17 cellular contexts compared by ENCODE assay signal in the genomic region with DNA sequence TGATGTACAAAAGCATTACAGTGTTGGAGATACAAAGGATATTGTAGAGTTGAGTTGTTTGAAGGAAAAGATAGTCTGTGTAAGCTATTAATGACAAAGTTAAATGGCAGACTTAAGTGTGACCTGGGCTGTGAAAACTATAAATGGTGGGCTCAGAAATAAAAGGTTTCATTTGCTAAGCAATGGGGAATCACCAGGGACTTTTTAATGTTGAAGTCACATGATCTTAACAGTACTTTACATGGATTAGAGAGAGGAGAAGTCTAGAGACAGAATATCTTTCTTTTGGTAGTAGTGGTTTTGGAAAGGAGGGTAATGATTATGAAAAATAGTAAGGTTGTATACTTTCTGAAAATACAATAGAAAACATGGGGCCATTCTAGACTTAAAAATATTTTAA.
DNase-seq lines count a peak whose midpoint lies in the region; ATAC-seq and TF ChIP-seq lines count a peak whose summit lies in the region.
"Had no signal": no experiment of that assay in that cellular context is flagged by ENCODE, and none has a peak within 500 bp of the region (broad histone marks: within the 10 kb centered on the region; RNA-seq: fewer than 3 reads in every experiment).

No MANE protein-coding gene starts in this region.

- no peaks in the 10 kb centered on the region for H3K27me3 Mint-ChIP-seq in stimulated activated naive CD8-positive, alpha-beta T cell treated with anti-CD3 and anti-CD28 coated beads, Interleukin-15, Interleukin-2, amounts not matched to agents 100 ng/mL and 50 ng/mL, for 24 hours
- no peaks in the 10 kb centered on the region for H3K27me3 Mint-ChIP-seq in effector memory CD8-positive, alpha-beta T cell

- peaks cover 19% of the 10 kb centered on the region for H3K4me1 Mint-ChIP-seq in stimulated activated naive CD8-positive, alpha-beta T cell treated with anti-CD3 and anti-CD28 coated beads, Interleukin-15, Interleukin-2, amounts not matched to agents 100 ng/mL and 50 ng/mL, for 24 hours (ENCODE audit: low read depth)
- peaks cover 8 to 26% of the 10 kb centered on the region in 2 donors for H3K4me1 Mint-ChIP-seq in effector memory CD8-positive, alpha-beta T cell (ENCODE audit: low read depth in 2 of 2)

- no peaks in the 10 kb centered on the region for H3K9me3 Mint-ChIP-seq in stimulated activated naive CD8-positive, alpha-beta T cell treated with anti-CD3 and anti-CD28 coated beads, Interleukin-15, Interleukin-2, amounts not matched to agents 100 ng/mL and 50 ng/mL, for 24 hours
- H3K9me3 Mint-ChIP-seq in effector memory CD8-positive, alpha-beta T cell, result no peaks in the 10 kb centered on the region

- no peak overlapping the region for H3K4me3 Mint-ChIP-seq in stimulated activated naive CD8-positive, alpha-beta T cell treated with anti-CD3 and anti-CD28 coated beads, Interleukin-15, Interleukin-2, amounts not matched to agents 100 ng/mL and 50 ng/mL, for 24 hours
- H3K4me3 Mint-ChIP-seq in effector memory CD8-positive, alpha-beta T cell, result no peak overlapping the region

- peaks cover 5% of the 10 kb centered on the region; the same call in 1 of the 2 replicates for H3K79me2 ChIP-seq in PC-3 (ENCODE audit: low read length)

- no peak for TF ChIP-seq CTCF in PC-3 (conservative IDR thresholded peaks at IDR 0.05; ENCODE audit: low read depth, low read length)

- no peaks in the 10 kb centered on the region for H3K4me1 ChIP-seq in PC-3 (ENCODE audit: insufficient read depth, low read length)

- no peaks in the 10 kb centered on the region for H3F3A ChIP-seq in PC-3 (ENCODE audit: low read length, unreplicated experiment)

- H3K9ac ChIP-seq in PC-3 (ENCODE audit: low read length), result no peak overlapping the region

- peak overlapping the region; percentile 80 for H3K27ac Mint-ChIP-seq in stimulated activated naive CD8-positive, alpha-beta T cell treated with anti-CD3 and anti-CD28 coated beads, Interleukin-15, Interleukin-2, amounts not matched to agents 100 ng/mL and 50 ng/mL, for 24 hours
- H3K27ac Mint-ChIP-seq in effector memory CD8-positive, alpha-beta T cell, result peak overlapping the region; percentile 26 to 51

- H2AFZ ChIP-seq in PC-3 (ENCODE audit: low read length), result no peak overlapping the region

- no TSS peak for BruUV-seq in PC-3 (replicated peaks; lab: Mats Ljungman, UMichigan)

- CTCF ChIA-PET in PC-3 (lab: Charles Lee), result interaction anchor here (1.1 kb wide), 1 partner anchor 124 kb away, joined by 8 read pairs; no protein-coding TSS in a partner anchor

- H3K36me3 ChIP-seq in PC-3 (ENCODE audit: low read depth, low read length), result peaks cover 4% of the 10 kb centered on the region; the same call in 1 of the 2 replicates

- H3K27ac ChIP-seq in PC-3 (ENCODE audit: low read length), result no peak overlapping the region
- H3K27ac ChIP-seq: gastrocnemius medialis, VCaP had no signal

- intact Hi-C loops in PC-3 (cut with micrococcal nuclease), result no loop called here

- no peak overlapping the region for H3K4me2 ChIP-seq in PC-3 (ENCODE audit: low read length)

- POLR2A ChIA-PET in PC-3 (lab: Charles Lee; ENCODE audit: unreplicated experiment), result no interaction called here

- peaks cover 58% of the 10 kb centered on the region for H3K36me3 Mint-ChIP-seq in stimulated activated naive CD8-positive, alpha-beta T cell treated with anti-CD3 and anti-CD28 coated beads, Interleukin-15, Interleukin-2, amounts not matched to agents 100 ng/mL and 50 ng/mL, for 24 hours (ENCODE audit: low read depth)
- peaks cover 52% of the 10 kb centered on the region for H3K36me3 Mint-ChIP-seq in effector memory CD8-positive, alpha-beta T cell (ENCODE audit: insufficient read depth)

- no peak for DNase-seq in stimulated activated naive CD8-positive, alpha-beta T cell treated with anti-CD3 and anti-CD28 coated beads, Interleukin-15, Interleukin-2, amounts not matched to agents 100 U/mL and 50 U/mL, for 24 hours
- no peak for DNase-seq in effector memory CD8-positive, alpha-beta T cell
- DNase-seq in PC-3, result no peak
- DNase-seq: amygdala; DMS 273 treated with DMSO at 0.1 percent for 48 hours; gastrocnemius medialis; NCI-H1694 treated with DMSO at 0.1 percent for 48 hours; NCI-H510A; stimulated activated CD4-positive, alpha-beta T cell treated with anti-CD3 and anti-CD28 coated beads, Interleukin-1b, Interleukin-23, amount 100 ng/mL, for 48 hours; trophoblast cell had no signal

- H3K9me2 ChIP-seq in PC-3 (replicated peaks; ENCODE audit: low read length), result no peaks in the 10 kb centered on the region

- H3K27me3 ChIP-seq in PC-3 (ENCODE audit: low read length), result no peaks in the 10 kb centered on the region
- H3K27me3 ChIP-seq: gastrocnemius medialis had no signal

- no peak overlapping the region for H3K4me3 ChIP-seq in PC-3 (ENCODE audit: low read length)
- H3K4me3 ChIP-seq: gastrocnemius medialis had no signal

- H3K9me3 ChIP-seq in PC-3 (ENCODE audit: low read length), result no peaks in the 10 kb centered on the region
- H3K9me3 ChIP-seq: gastrocnemius medialis had no signal

- no peak for ATAC-seq in stimulated activated naive CD8-positive, alpha-beta T cell treated with anti-CD3 and anti-CD28 coated beads, Interleukin-15, Interleukin-2, amounts not matched to agents 100 U/mL and 50 U/mL, for 24 hours
- ATAC-seq in HG02938 (IDR thresholded peaks at IDR 0.05; ENCODE audit: unreplicated experiment) (peak; percentile 52), HG02588 (IDR thresholded peaks at IDR 0.05; ENCODE audit: unreplicated experiment) (no peak), GM21447 (IDR thresholded peaks at IDR 0.05; ENCODE audit: unreplicated experiment) (no peak), GM21529 (IDR thresholded peaks at IDR 0.05; ENCODE audit: unreplicated experiment) (no peak), PC-3 (no peak)
- ATAC-seq in effector memory CD8-positive, alpha-beta T cell (replicated peaks), result peak; percentile 52
- ATAC-seq: gastrocnemius medialis, SK-N-SH treated with all-trans-retinoic acid at 6 μM for 48 hours had no signal

- no peaks in the 10 kb centered on the region for H4K20me1 ChIP-seq in PC-3 (ENCODE audit: low read length)

Comparison
In these comparisons a context has a peak if more than half of its experiments do, and no peak if none do; other contexts are left out.
1. ATAC-seq: peak in HG02938 (single experiment) and effector memory CD8-positive, alpha-beta T cell (single experiment); none in stimulated activated naive CD8-positive, alpha-beta T cell treated with anti-CD3 and anti-CD28 coated beads, Interleukin-15, Interleukin-2, amounts not matched to agents 100 U/mL and 50 U/mL, for 24 hours (single experiment), HG02588 (single experiment), GM21447 (single experiment), GM21529 (single experiment) and PC-3 (single experiment).